In genomic region chr11:71096751-71097388, GRCh38 we compare ENCODE assay signal across 16 cellular contexts.
DNase-seq lines count a peak whose midpoint lies in the region; ATAC-seq and TF ChIP-seq lines count a peak whose summit lies in the region.
"Had no signal": no experiment of that assay in that cellular context is flagged by ENCODE, and none has a peak within 500 bp of the region (broad histone marks: within the 10 kb centered on the region; RNA-seq: fewer than 3 reads in every experiment).

No MANE protein-coding gene starts in this region.

- peaks cover 20% of the 10 kb centered on the region for H3K36me3 ChIP-seq in IMR-90 (ENCODE audit: control insufficient read depth, insufficient read depth, low read length)
- no peaks in the 10 kb centered on the region for H3K36me3 ChIP-seq in RWPE2 (ENCODE audit: low read depth)

- no peak overlapping the region for H3K4ac ChIP-seq in IMR-90 (ENCODE audit: low read depth, low read length)

- no peak overlapping the region for H3K4me2 ChIP-seq in IMR-90 (ENCODE audit: low read depth, low read length)
- H3K4me2 ChIP-seq: PC-9 had no signal

- POLR2A ChIA-PET in IMR-90 (lab: Charles Lee; ENCODE audit: unreplicated experiment): no interaction called here

- H2BK5ac ChIP-seq in IMR-90 (ENCODE audit: low read depth, low read length, poor library complexity, severe bottlenecking): no peak overlapping the region

- no peak overlapping the region for H2AK5ac ChIP-seq in IMR-90 (ENCODE audit: low read depth, low read length)

- no peak for TF ChIP-seq RAD21 in IMR-90 (IDR thresholded peaks at IDR 0.05; ENCODE audit: low read length)

- H3K18ac ChIP-seq in IMR-90 (ENCODE audit: low read depth, low read length): no peak overlapping the region

- no TSS peak for BruUV-seq in IMR-90 (replicated peaks; lab: Mats Ljungman, UMichigan)

- peaks cover 6% of the 10 kb centered on the region; the same call in 1 of the 2 replicates for H4K20me1 ChIP-seq in IMR-90 (ENCODE audit: insufficient read depth, low read length)

- 24% methylated on average over 4 of the region's 10 CpGs; no CpG with 5 or more reads in 1 of the 2 experiments for WGBS in IMR-90 (ENCODE audit: extremely low coverage in 2 of 2, insufficient read length in 1 of 2), 2 experiments

- H2BK120ac ChIP-seq in IMR-90 (ENCODE audit: low read depth, low read length): no peak overlapping the region

- H3K4me3 ChIP-seq in IMR-90 (ENCODE audit: insufficient read depth, low read depth, low read length): no peak overlapping the region
- no peak overlapping the region for H3K4me3 ChIP-seq in RWPE2 (ENCODE audit: severe bottlenecking)
- H3K4me3 ChIP-seq: PC-9 had no signal

- DNase-seq in IMR-90 (peak; percentile 20), RWPE2 (ENCODE audit: low spot score) (no peak), kidney glomerular epithelial cell (lab: John Stamatoyannopoulos, UW) (peak; percentile 19), erythroblast (lab: John Stamatoyannopoulos, UW) (no peak), NCI-H2171 (lab: John Stamatoyannopoulos, UW) (no peak)
- no peak for DNase-seq in stimulated activated CD4-positive, alpha-beta T cell treated with anti-CD3 and anti-CD28 coated beads, Interleukin-12 subunit alpha, Interleukin-12 subunit beta, amount 100 ng/mL, for 4 hours
- DNase-seq: C1 segment of cervical spinal cord, DMS 273 treated with DMSO at 0.1 percent for 48 hours, H9, NCI-H1048, NCI-H1694, NCI-H2107, NCI-H748 treated with DMSO at 0.1 percent for 48 hours, PC-9, SIG-M5 had no signal

- H3K27me3 ChIP-seq in IMR-90 (ENCODE audit: control insufficient read depth, insufficient read depth, low read length): no peaks in the 10 kb centered on the region
- H3K27me3 ChIP-seq in RWPE2 (ENCODE audit: insufficient read depth, poor library complexity, severe bottlenecking): no peaks in the 10 kb centered on the region

- no peaks in the 10 kb centered on the region for H3K79me1 ChIP-seq in IMR-90 (ENCODE audit: low read depth in 1 of 2, low read length in 2 of 2)

- ATAC-seq in IMR-90 (ENCODE audit: low read depth) (peak; percentile 46; the same call in 1 of the 2 replicates), RWPE2 (ENCODE audit: low read depth) (peak; percentile 75), HG02981 (IDR thresholded peaks at IDR 0.05; ENCODE audit: unreplicated experiment) (no peak)

- H2AK9ac ChIP-seq in IMR-90 (replicated peaks; ENCODE audit: low read depth, low read length, poor library complexity): peak overlapping the region; percentile 42

- dilution Hi-C loops in IMR-90 (cut with HindIII; ENCODE audit: low sequenced_read_pairs, unreplicated experiment): no loop called here

- TF ChIP-seq POLR2A in IMR-90 (IDR thresholded peaks at IDR 0.05; ENCODE audit: low read depth, low read length) (no peak), erythroblast (IDR thresholded peaks at IDR 0.05; ENCODE audit: low read length) (no peak)

- no peak overlapping the region for H4K5ac ChIP-seq in IMR-90 (ENCODE audit: low read depth, low read length)

- H3K27ac ChIP-seq in IMR-90 (ENCODE audit: insufficient read depth, low read length) (no peak overlapping the region), RWPE2 (ENCODE audit: poor library complexity, severe bottlenecking) (no peak overlapping the region)
- H3K27ac ChIP-seq: PC-9 had no signal

- no peak overlapping the region for H2BK15ac ChIP-seq in IMR-90 (ENCODE audit: low read depth, low read length)

- no peak overlapping the region for H3K14ac ChIP-seq in IMR-90 (replicated peaks; ENCODE audit: low read depth, low read length)

- intact Hi-C loops in IMR-90 (cut with micrococcal nuclease): no loop called here

- no peak overlapping the region for H2BK20ac ChIP-seq in IMR-90 (ENCODE audit: low read depth, low read length)

- H4K8ac ChIP-seq in IMR-90 (ENCODE audit: low read depth in 2 of 2, low read length in 2 of 2): no peak overlapping the region

- H2AFZ ChIP-seq in IMR-90 (replicated peaks; ENCODE audit: low read length, poor library complexity): no peak overlapping the region
- H2AFZ ChIP-seq: PC-9 had no signal

- TF ChIP-seq CTCF in IMR-90 (conservative IDR thresholded peaks at IDR 0.05; ENCODE audit: low read depth, low read length) (no peak), RWPE2 (IDR thresholded peaks at IDR 0.05; ENCODE audit: poor library complexity, severe bottlenecking) (no peak)

- in situ Hi-C loops in IMR-90 (cut with MboI; ENCODE audit: low sequenced_read_pairs): no loop called here

- H3K9me3 ChIP-seq in IMR-90 (ENCODE audit: control insufficient read depth, insufficient read depth, low read length) (no peaks in the 10 kb centered on the region), RWPE2 (ENCODE audit: severe bottlenecking) (no peaks in the 10 kb centered on the region)

- H3K56ac ChIP-seq in IMR-90 (ENCODE audit: extremely low read depth, insufficient read depth, low read length): no peak overlapping the region

- 0 out of 2 replicates have a peak, but pooled peaks cover 5% of the 10 kb centered on the region for H3K9me1 ChIP-seq in IMR-90 (ENCODE audit: insufficient read depth, low read length)

- H4K91ac ChIP-seq in IMR-90 (ENCODE audit: insufficient read depth, low read depth, low read length): no peak overlapping the region

- H3K23ac ChIP-seq in IMR-90 (ENCODE audit: low read depth, low read length): no peak overlapping the region

- H3K4me1 ChIP-seq in IMR-90 (ENCODE audit: control insufficient read depth, insufficient read depth, low read length) (no peaks in the 10 kb centered on the region), RWPE2 (ENCODE audit: insufficient read depth, poor library complexity, severe bottlenecking) (peaks cover 7% of the 10 kb centered on the region)

- H3K9ac ChIP-seq in IMR-90 (ENCODE audit: low read depth, low read length): no peak overlapping the region

- CTCF ChIA-PET in IMR-90 (lab: Yijun Ruan, JAX): interaction anchor here (0.5 kb wide), 1 partner anchor 626 kb away, joined by 3 read pairs; no protein-coding TSS in a partner anchor

TF ChIP-seq in IMR-90, 13 proteins besides CTCF, POLR2A, EP300 and RAD21:
- no peak for TF ChIP-seq RFX5 (IDR thresholded peaks at IDR 0.05; ENCODE audit: low read depth, low read length)
- TF ChIP-seq MXI1 (IDR thresholded peaks at IDR 0.05; ENCODE audit: borderline replicate concordance, low read depth, low read length): no peak
- 0 out of 2 replicates have a peak, but pooled peaks have one; percentile 45 for TF ChIP-seq BHLHE40 (IDR thresholded peaks at IDR 0.05; ENCODE audit: low read depth, low read length)
- TF ChIP-seq RCOR1 (IDR thresholded peaks at IDR 0.05; ENCODE audit: insufficient replicate concordance, low read length): no peak
TF ChIP-seq in IMR-90: peak in this region for 1.

Comparison
In these comparisons a context has a peak if more than half of its experiments do, and no peak if none do; other contexts are left out.
1. DNase-seq: peak in IMR-90 (single experiment) and kidney glomerular epithelial cell (single experiment); none in RWPE2 (single experiment), erythroblast (0 of 2), stimulated activated CD4-positive, alpha-beta T cell treated with anti-CD3 and anti-CD28 coated beads, Interleukin-12 subunit alpha, Interleukin-12 subunit beta, amount 100 ng/mL, for 4 hours (single experiment) and NCI-H2171 (single experiment).